ENCODE assay signal across 8 cellular contexts in the genomic region with DNA sequence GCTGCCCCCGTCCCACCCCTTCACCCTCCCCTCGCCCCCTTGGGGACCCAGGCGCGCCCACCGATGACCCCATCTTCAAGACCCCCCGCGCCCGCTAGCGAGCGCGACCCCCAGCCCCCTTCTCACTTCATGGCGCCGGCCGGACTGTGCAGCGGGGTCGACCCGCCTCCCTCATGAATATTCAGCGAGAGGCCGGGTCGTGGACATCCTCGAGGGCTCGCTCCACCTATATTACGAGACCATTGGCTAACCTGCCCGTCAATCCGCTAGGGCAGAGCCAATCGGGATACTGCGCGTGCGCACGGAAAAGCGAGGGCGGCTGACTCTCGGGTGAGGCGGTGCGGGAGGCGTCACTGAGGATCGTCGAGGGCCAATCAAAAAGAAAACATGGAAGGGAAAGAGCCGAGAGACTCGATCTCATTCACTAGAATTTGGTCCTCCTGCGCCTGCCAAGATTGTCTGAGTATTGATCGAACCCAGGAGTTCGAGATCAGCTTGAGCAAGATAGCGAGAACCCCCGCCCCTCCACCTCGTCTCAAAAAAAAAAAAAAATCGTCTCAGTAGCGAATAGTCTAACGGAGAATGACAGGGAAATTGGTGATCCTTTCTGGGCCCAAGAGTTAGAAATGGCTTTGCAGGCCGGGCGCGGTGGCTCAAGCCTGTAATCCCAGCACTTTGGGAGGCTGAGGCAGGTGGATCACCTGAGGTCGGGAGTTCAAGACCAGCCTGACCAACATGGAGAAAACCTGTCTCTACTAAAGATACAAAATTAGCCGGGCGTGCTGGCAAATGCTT. TPM values are rescaled to one million over a fixed set of nuclear protein-coding genes. Genes with fewer than 3 reads are reported as not detected.
DNase-seq lines count a peak whose midpoint lies in the region; ATAC-seq and TF ChIP-seq lines count a peak whose summit lies in the region.

A gene (minus strand): TSS at position 164 of the 795 bp plus-strand sequence. CDS start 33 bp downstream, at position 131.

- ATAC-seq in GM18907 (IDR thresholded peaks at IDR 0.05; ENCODE audit: unreplicated experiment) (peak; percentile 94), HG03159 (IDR thresholded peaks at IDR 0.05; ENCODE audit: unreplicated experiment) (peak; percentile 94), WTC11 (peak; percentile 97)

- H3K36me3 Mint-ChIP-seq in WTC11 (peaks cover 16% of the 10 kb centered on the region), immature natural killer cell (no peaks in the 10 kb centered on the region)

- DNase-seq in AG04449 (ENCODE audit: low read depth, low spot score) = peak; percentile 84
- DNase-seq in NCI-H226 = peak; percentile 96
- DNase-seq in WTC11 (ENCODE audit: low spot score) = peak; percentile 100
- peak; percentile 90 to 100 (median 98) for DNase-seq in caudate nucleus (lab: John Stamatoyannopoulos, UW)
- peak; percentile 100 for DNase-seq in immature natural killer cell
- DNase-seq in smooth muscle cell of the brain vasculature (ENCODE audit: low read depth, low spot score) = peak; percentile 98

- H3K27ac Mint-ChIP-seq in WTC11 = peak within 1 kb of the TSS; percentile 100
- peak within 1 kb of the TSS; percentile 90 to 98 (median 98) for H3K27ac Mint-ChIP-seq in immature natural killer cell

- POLR2A ChIA-PET in AG04449 (lab: Yijun Ruan, JAX) = no interaction called here
- POLR2A ChIA-PET in WTC11 (lab: Charles Lee) = interaction anchor here (1.5 kb wide), 1 partner anchor 33 kb away, joined by 5 read pairs; no protein-coding TSS in a partner anchor

- peaks cover 17% of the 10 kb centered on the region for H3K4me1 Mint-ChIP-seq in WTC11
- peaks cover 11 to 18% of the 10 kb centered on the region in 2 donors for H3K4me1 Mint-ChIP-seq in immature natural killer cell

- TF ChIP-seq CTCF in AG04449 (IDR thresholded peaks at IDR 0.05; ENCODE audit: insufficient read depth, low read length, missing control alignments) = no peak
- no peak for TF ChIP-seq CTCF in WTC11 (IDR thresholded peaks at IDR 0.05)

- H3K9me3 Mint-ChIP-seq in WTC11 (no peaks in the 10 kb centered on the region), immature natural killer cell (no peaks in the 10 kb centered on the region)

- H3K4me3 Mint-ChIP-seq in WTC11 (peak within 1 kb of the TSS; percentile 90), immature natural killer cell (peak within 1 kb of the TSS; percentile 93 to 98 (median 94))

- H3K27me3 Mint-ChIP-seq in WTC11 (ENCODE audit: low read depth) = no peaks in the 10 kb centered on the region
- peaks cover 1 to 7% (median 4%) of the 10 kb centered on the region in 3 donors for H3K27me3 Mint-ChIP-seq in immature natural killer cell (ENCODE audit: low read depth in 3 of 3)

- H3K27ac ChIP-seq in caudate nucleus (ENCODE audit: low read depth, low read length) = peak within 1 kb of the TSS; percentile 69

- CTCF ChIA-PET in AG04449 (lab: Yijun Ruan, JAX) = interaction anchor here (0.8 to 2.8 kb wide), 5 partner anchors 33 to 115 kb away, joined by 3 to 7 read pairs (median 5); no protein-coding TSS in a partner anchor
- CTCF ChIA-PET in WTC11 (lab: Charles Lee) = interaction anchor here (0.6 to 2.6 kb wide), 10 partner anchors 25 to 115 kb away, joined by 3 to 14 read pairs (median 6); no protein-coding TSS in a partner anchor

- H3K4me3 ChIP-seq in AG04449 (ENCODE audit: low read depth, low read length) = peak within 1 kb of the TSS; percentile 79

TF ChIP-seq in WTC11, 78 proteins besides CTCF, POLR2A, EP300 and RAD21 (continues in another document):
- TF ChIP-seq, protein P1, sequence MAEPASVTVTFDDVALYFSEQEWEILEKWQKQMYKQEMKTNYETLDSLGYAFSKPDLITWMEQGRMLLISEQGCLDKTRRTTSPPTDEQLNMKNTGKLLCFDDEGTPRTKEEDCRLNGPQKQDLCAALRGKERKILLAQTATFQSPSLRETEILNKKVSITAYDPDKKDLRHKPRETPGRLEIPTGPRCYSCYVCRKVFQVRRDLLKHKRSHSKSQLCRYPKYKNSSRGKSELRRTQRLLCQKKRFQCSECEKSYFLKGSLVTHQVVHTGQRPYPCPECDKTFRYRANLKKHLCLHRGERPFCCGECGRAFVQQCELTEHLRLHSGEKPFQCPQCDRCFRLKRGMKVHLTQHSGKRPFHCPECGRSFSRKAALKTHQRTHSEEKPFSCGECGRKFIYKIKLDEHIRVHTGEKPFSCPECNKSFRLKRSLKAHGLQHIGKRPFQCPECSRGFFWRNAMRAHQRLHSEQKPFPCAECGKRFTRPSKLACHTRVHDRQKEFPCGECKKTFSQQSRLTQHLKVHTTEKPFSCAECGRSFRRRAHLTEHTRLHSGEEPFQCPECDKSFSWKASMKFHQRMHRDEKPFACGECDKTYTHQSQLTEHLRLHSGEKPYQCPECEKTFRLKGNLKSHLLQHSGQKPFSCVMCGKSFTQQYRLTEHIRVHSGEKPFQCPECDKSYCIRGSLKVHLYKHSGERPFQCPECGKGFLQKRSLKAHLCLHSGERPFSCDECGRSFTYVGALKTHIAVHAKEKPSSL (CRISPR knock-in tag; conservative IDR thresholded peaks at IDR 0.05) = no peak
- TF ChIP-seq GRHL2 (CRISPR knock-in tag; IDR thresholded peaks at IDR 0.05; ENCODE audit: insufficient replicate concordance, severe bottlenecking) (no peak), IRF2 (CRISPR knock-in tag; IDR thresholded peaks at IDR 0.05; ENCODE audit: borderline replicate concordance, low read depth) (no peak), CREB1 (CRISPR knock-in tag; IDR thresholded peaks at IDR 0.05) (no peak), NFYB (CRISPR knock-in tag; conservative IDR thresholded peaks at IDR 0.05; ENCODE audit: low read depth) (peak; percentile 98), RELA (CRISPR knock-in tag; IDR thresholded peaks at IDR 0.05; ENCODE audit: borderline replicate concordance) (no peak), NFE2L1 (CRISPR knock-in tag; IDR thresholded peaks at IDR 0.05) (no peak), ESRRA (CRISPR knock-in tag; IDR thresholded peaks at IDR 0.05; ENCODE audit: borderline replicate concordance) (no peak), CREM (CRISPR knock-in tag; IDR thresholded peaks at IDR 0.05) (no peak; the same call in 1 of the 2 replicates), ZNF121 (CRISPR knock-in tag; IDR thresholded peaks at IDR 0.05) (no peak), TEAD1 (CRISPR knock-in tag; IDR thresholded peaks at IDR 0.05) (no peak), SP1 (CRISPR knock-in tag; conservative IDR thresholded peaks at IDR 0.05) (peak; percentile 65; the same call in 1 of the 2 replicates), RORB (CRISPR knock-in tag; IDR thresholded peaks at IDR 0.05) (no peak), TCF7 (CRISPR knock-in tag; IDR thresholded peaks at IDR 0.05; ENCODE audit: low read depth) (no peak), ZNF416 (CRISPR knock-in tag; IDR thresholded peaks at IDR 0.05) (no peak), ZNF263 (CRISPR knock-in tag; IDR thresholded peaks at IDR 0.05; ENCODE audit: low read depth) (no peak)
- TF ChIP-seq, protein P2, sequence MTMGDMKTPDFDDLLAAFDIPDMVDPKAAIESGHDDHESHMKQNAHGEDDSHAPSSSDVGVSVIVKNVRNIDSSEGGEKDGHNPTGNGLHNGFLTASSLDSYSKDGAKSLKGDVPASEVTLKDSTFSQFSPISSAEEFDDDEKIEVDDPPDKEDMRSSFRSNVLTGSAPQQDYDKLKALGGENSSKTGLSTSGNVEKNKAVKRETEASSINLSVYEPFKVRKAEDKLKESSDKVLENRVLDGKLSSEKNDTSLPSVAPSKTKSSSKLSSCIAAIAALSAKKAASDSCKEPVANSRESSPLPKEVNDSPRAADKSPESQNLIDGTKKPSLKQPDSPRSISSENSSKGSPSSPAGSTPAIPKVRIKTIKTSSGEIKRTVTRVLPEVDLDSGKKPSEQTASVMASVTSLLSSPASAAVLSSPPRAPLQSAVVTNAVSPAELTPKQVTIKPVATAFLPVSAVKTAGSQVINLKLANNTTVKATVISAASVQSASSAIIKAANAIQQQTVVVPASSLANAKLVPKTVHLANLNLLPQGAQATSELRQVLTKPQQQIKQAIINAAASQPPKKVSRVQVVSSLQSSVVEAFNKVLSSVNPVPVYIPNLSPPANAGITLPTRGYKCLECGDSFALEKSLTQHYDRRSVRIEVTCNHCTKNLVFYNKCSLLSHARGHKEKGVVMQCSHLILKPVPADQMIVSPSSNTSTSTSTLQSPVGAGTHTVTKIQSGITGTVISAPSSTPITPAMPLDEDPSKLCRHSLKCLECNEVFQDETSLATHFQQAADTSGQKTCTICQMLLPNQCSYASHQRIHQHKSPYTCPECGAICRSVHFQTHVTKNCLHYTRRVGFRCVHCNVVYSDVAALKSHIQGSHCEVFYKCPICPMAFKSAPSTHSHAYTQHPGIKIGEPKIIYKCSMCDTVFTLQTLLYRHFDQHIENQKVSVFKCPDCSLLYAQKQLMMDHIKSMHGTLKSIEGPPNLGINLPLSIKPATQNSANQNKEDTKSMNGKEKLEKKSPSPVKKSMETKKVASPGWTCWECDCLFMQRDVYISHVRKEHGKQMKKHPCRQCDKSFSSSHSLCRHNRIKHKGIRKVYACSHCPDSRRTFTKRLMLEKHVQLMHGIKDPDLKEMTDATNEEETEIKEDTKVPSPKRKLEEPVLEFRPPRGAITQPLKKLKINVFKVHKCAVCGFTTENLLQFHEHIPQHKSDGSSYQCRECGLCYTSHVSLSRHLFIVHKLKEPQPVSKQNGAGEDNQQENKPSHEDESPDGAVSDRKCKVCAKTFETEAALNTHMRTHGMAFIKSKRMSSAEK (CRISPR knock-in tag; IDR thresholded peaks at IDR 0.05; ENCODE audit: borderline replicate concordance) = no peak
- TF ChIP-seq, protein P3, sequence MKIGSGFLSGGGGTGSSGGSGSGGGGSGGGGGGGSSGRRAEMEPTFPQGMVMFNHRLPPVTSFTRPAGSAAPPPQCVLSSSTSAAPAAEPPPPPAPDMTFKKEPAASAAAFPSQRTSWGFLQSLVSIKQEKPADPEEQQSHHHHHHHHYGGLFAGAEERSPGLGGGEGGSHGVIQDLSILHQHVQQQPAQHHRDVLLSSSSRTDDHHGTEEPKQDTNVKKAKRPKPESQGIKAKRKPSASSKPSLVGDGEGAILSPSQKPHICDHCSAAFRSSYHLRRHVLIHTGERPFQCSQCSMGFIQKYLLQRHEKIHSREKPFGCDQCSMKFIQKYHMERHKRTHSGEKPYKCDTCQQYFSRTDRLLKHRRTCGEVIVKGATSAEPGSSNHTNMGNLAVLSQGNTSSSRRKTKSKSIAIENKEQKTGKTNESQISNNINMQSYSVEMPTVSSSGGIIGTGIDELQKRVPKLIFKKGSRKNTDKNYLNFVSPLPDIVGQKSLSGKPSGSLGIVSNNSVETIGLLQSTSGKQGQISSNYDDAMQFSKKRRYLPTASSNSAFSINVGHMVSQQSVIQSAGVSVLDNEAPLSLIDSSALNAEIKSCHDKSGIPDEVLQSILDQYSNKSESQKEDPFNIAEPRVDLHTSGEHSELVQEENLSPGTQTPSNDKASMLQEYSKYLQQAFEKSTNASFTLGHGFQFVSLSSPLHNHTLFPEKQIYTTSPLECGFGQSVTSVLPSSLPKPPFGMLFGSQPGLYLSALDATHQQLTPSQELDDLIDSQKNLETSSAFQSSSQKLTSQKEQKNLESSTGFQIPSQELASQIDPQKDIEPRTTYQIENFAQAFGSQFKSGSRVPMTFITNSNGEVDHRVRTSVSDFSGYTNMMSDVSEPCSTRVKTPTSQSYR (CRISPR knock-in tag; IDR thresholded peaks at IDR 0.05) = no peak

RNA-seq across cellular contexts. Expression of the gene that starts here (rescaled TPM):
- 102 to 113 TPM (median 109 TPM) in 3 replicates for total RNA-seq in WTC11 (2021)
- 1 to 10 TPM; 2.4 to 8.7 (median 3.1) TPM for polyA plus RNA-seq in immature natural killer cell

Comparison
In these comparisons a context has a peak if more than half of its experiments do, and no peak if none do; other contexts are left out.
1. Peak in every context shown above with its lines: DNase-seq, ATAC-seq, H3K4me3 ChIP-seq and H3K27ac ChIP-seq.